In genomic region chr1:116939780-116940551, GRCh38 we compare ENCODE assay signal across 1 cellular context. TPM values are rescaled to one million over a fixed set of nuclear protein-coding genes. Genes with fewer than 3 reads are reported as not detected.
"Had no signal": no experiment of that assay in that cellular context is flagged by ENCODE, and none has a peak within 500 bp of the region (broad histone marks: within the 10 kb centered on the region; RNA-seq: fewer than 3 reads in every experiment).

No MANE protein-coding gene starts in this region.

RNA-seq across cellular contexts. Expression of gene PTGFRN, which starts 30.2 kb away (rescaled TPM):
- total RNA-seq: activated B cell treated with CpG ODN at 0.5 μM for 24 hours had no signal
